Comparison of ENCODE assay signal across 19 cellular contexts in genomic region chr2:26009567-26009963, GRCh38. TPM values are rescaled to one million over a fixed set of nuclear protein-coding genes. Genes with fewer than 3 reads are reported as not detected.
DNase-seq lines count a peak whose midpoint lies in the region; ATAC-seq, FAIRE-seq and TF ChIP-seq lines count a peak whose summit lies in the region.
"Had no signal": no experiment of that assay in that cellular context is flagged by ENCODE, and none has a peak within 500 bp of the region (broad histone marks: within the 10 kb centered on the region; RNA-seq: fewer than 3 reads in every experiment).

No MANE protein-coding gene starts in this region.

- no peak overlapping the region for H3K4me2 ChIP-seq in K562 (ENCODE audit: insufficient read depth, low read length)

- TF ChIP-seq CTCF in HL-60 (IDR thresholded peaks at IDR 0.05; ENCODE audit: insufficient read depth, low read length) (no peak), K562 (IDR thresholded peaks at IDR 0.05 in 2 of 3, conservative IDR thresholded peaks at IDR 0.05 in 1 of 3; ENCODE audit: insufficient read depth in 2 of 3, low read depth in 1 of 3, low read length in 3 of 3) (no peak), left lung (IDR thresholded peaks at IDR 0.05) (no peak), thyroid gland (IDR thresholded peaks at IDR 0.05) (no peak), mucosa of descending colon (IDR thresholded peaks at IDR 0.05) (no peak)

- no peak for DNase-seq in HL-60 (ENCODE audit: low read depth in 1 of 2, low spot score in 1 of 2)
- no peak for DNase-seq in K562 (ENCODE audit: extremely low read depth in 1 of 4, low spot score in 3 of 4)
- no peak for DNase-seq in left lung
- no peak for DNase-seq in thyroid gland
- DNase-seq in mucosa of descending colon: no peak
- DNase-seq in NCI-H748 (lab: John Stamatoyannopoulos, UW; ENCODE audit: unreplicated experiment): no peak
- DNase-seq: activated B cell treated with CpG ODN at 0.5 μM for 24 hours; activated CD4-positive, alpha-beta T cell treated with anti-CD3 and anti-CD28 coated beads, Interleukin-2, amount 50 U/mL, for 48 hours; activated CD8-positive, alpha-beta memory T cell treated with anti-CD3 and anti-CD28 coated beads, Interleukin-2, amount 50 U/mL, for 4 hours; CD8-positive, alpha-beta memory T cell; central memory CD4-positive, alpha-beta T cell; naive thymus-derived CD8-positive, alpha-beta T cell; NCI-H2029 treated with DMSO at 0.1 percent for 48 hours; SHP77 treated with DMSO at 0.1 percent for 48 hours; stimulated activated naive CD8-positive, alpha-beta T cell treated with anti-CD3 and anti-CD28 coated beads, Interleukin-15, Interleukin-2, amounts not matched to agents 100 U/mL and 50 U/mL, for 24 hours had no signal

- H3K36me3 ChIP-seq in K562 (ENCODE audit: control insufficient read depth, insufficient read depth, low read length): no peaks in the 10 kb centered on the region; the same call in 2 of the 3 replicates
- H3K36me3 ChIP-seq in left lung: no peaks in the 10 kb centered on the region
- no peaks in the 10 kb centered on the region for H3K36me3 ChIP-seq in thyroid gland
- no peaks in the 10 kb centered on the region for H3K36me3 ChIP-seq in mucosa of descending colon (ENCODE audit: low read depth)
- H3K36me3 ChIP-seq: ascending aorta, right atrium auricular region, tibial artery had no signal

- no peaks in the 10 kb centered on the region for H3K9me1 ChIP-seq in K562 (ENCODE audit: control insufficient read depth, insufficient read depth, low read length)

- no peak for TF ChIP-seq POLR2A in K562 (conservative IDR thresholded peaks at IDR 0.05)
- TF ChIP-seq POLR2A in thyroid gland (IDR thresholded peaks at IDR 0.05): no peak

- peaks cover 9 to 21% of the 10 kb centered on the region in 2 experiments; a peak in 4 of 5 replicates for H3K4me1 ChIP-seq in K562 (replicated peaks in 1 of 2; ENCODE audit: control insufficient read depth in 2 of 2, insufficient read depth in 2 of 2, low read length in 2 of 2)
- peaks cover 0 to 72% of the 10 kb centered on the region in 2 donors for H3K4me1 ChIP-seq in left lung
- H3K4me1 ChIP-seq in thyroid gland: peaks cover 36% of the 10 kb centered on the region in 2 donors
- H3K4me1 ChIP-seq in mucosa of descending colon (ENCODE audit: low read depth): peaks cover 20% of the 10 kb centered on the region
- H3K4me1 ChIP-seq: tibial artery had no signal

- no peak for TF ChIP-seq EP300 in K562 (IDR thresholded peaks at IDR 0.05; ENCODE audit: low read length)

- ATAC-seq in K562: no peak
- ATAC-seq in left lung: no peak
- no peak for ATAC-seq in HG03280 (IDR thresholded peaks at IDR 0.05; ENCODE audit: unreplicated experiment)
- no peak for ATAC-seq in mucosa of descending colon
- ATAC-seq: naive thymus-derived CD8-positive, alpha-beta T cell; stimulated activated naive CD8-positive, alpha-beta T cell treated with anti-CD3 and anti-CD28 coated beads, Interleukin-15, Interleukin-2, amounts not matched to agents 100 U/mL and 50 U/mL, for 24 hours had no signal

- peak overlapping the region; percentile 75 for H3K27ac ChIP-seq in HL-60 (replicated peaks)
- H3K27ac ChIP-seq in K562 (ENCODE audit: extremely low read depth, low read depth, low read length): no peak overlapping the region
- H3K27ac ChIP-seq in left lung: peak overlapping the region; percentile 2 to 88
- peak overlapping the region in 2 of 3 donors; percentile 36 to 59 for H3K27ac ChIP-seq in thyroid gland
- H3K27ac ChIP-seq: ascending aorta, right atrium auricular region, tibial artery had no signal

- H3K9me3 ChIP-seq in K562 (replicated peaks; ENCODE audit: control insufficient read depth, insufficient read depth, low read depth, low read length) (no peaks in the 10 kb centered on the region), left lung (no peaks in the 10 kb centered on the region), thyroid gland (no peaks in the 10 kb centered on the region), mucosa of descending colon (no peaks in the 10 kb centered on the region)
- H3K9me3 ChIP-seq: ascending aorta, right atrium auricular region, tibial artery had no signal

- in situ Hi-C loops in K562 (cut with MboI): no loop called here

- no peaks in the 10 kb centered on the region for H3K27me3 ChIP-seq in HL-60 (ENCODE audit: insufficient read depth, poor library complexity, severe bottlenecking)
- no peaks in the 10 kb centered on the region for H3K27me3 ChIP-seq in K562 (ENCODE audit: control insufficient read depth in 2 of 2, insufficient read depth in 2 of 2, low read length in 2 of 2)
- H3K27me3 ChIP-seq in left lung: no peaks in the 10 kb centered on the region
- H3K27me3 ChIP-seq in thyroid gland: no peaks in the 10 kb centered on the region
- H3K27me3 ChIP-seq: ascending aorta, right atrium auricular region, tibial artery had no signal

- POLR2A ChIA-PET in K562 (lab: Yijun Ruan, JAX): no interaction called here

- intact Hi-C loops in K562 (cut with micrococcal nuclease): no loop called here
- intact Hi-C loops in left lung (cut with DNase I): no loop called here
- intact Hi-C loops in thyroid gland (cut with DNase I): no loop called here
- intact Hi-C loops in mucosa of descending colon (cut with DNase I, micrococcal nuclease): no loop called here

- no peak for TF ChIP-seq RAD21 in K562 (CRISPR knock-in tag; conservative IDR thresholded peaks at IDR 0.05 in 1 of 2, IDR thresholded peaks at IDR 0.05 in 1 of 2)

- BruUV-seq in K562 (replicated peaks; lab: Mats Ljungman, UMichigan): no TSS peak

- no peak overlapping the region for H2AFZ ChIP-seq in K562 (ENCODE audit: low read depth, low read length)

- no peaks in the 10 kb centered on the region for H4K20me1 ChIP-seq in K562 (replicated peaks; ENCODE audit: control insufficient read depth, insufficient read depth, low read length)

- CTCF ChIA-PET in K562 (lab: Yijun Ruan, JAX; ENCODE audit: low intra/inter-chr PET ratio): no interaction called here

- 24% methylated on average over 2 of the region's 2 CpGs for WGBS in K562 (ENCODE audit: insufficient coverage, low coverage, missing lambda C conversion rate)
- 83 to 87% methylated on average over 2 of the region's 2 CpGs for WGBS in thyroid gland, 2 donors

- no peaks in the 10 kb centered on the region for H3K79me2 ChIP-seq in K562 (ENCODE audit: control insufficient read depth, insufficient read depth, low read length)

- H3K4me3 ChIP-seq in HL-60 (replicated peaks; ENCODE audit: insufficient read depth, low read length) (no peak overlapping the region), K562 (no peak overlapping the region), left lung (no peak overlapping the region), thyroid gland (replicated peaks in 1 of 3) (no peak overlapping the region), mucosa of descending colon (no peak overlapping the region)
- H3K4me3 ChIP-seq: ascending aorta, right atrium auricular region, tibial artery had no signal

- no peak overlapping the region for H3K9ac ChIP-seq in K562 (ENCODE audit: insufficient read depth in 1 of 2, low read depth in 2 of 2, low read length in 2 of 2)

- FAIRE-seq in K562 (lab: Jason Lieb, UNC): no peak

RNA-seq across cellular contexts. Expression of gene RAB10, which starts 24.3 kb away (rescaled TPM):
- total RNA-seq in K562 (2011; cell fraction: chromatin; rRNA removed; ENCODE audit: low replicate concordance): 50.3 and 59.4 TPM in 2 replicates
- total RNA-seq in K562 (2011; cell fraction: nucleolus; rRNA removed): 56.7 and 62.9 TPM in 2 replicates
- 57.3 and 84.3 TPM in 2 replicates for total RNA-seq in K562 (2011; cell fraction: nucleoplasm; rRNA removed)
- total RNA-seq in K562 (2014; rRNA removed) (116 and 159 TPM in 2 replicates), K562 (2014; rRNA removed; fragmentation: Illumina TruSeq; extraction: Trizol) (149 and 158 TPM in 2 replicates), K562 (2015; rRNA removed; fragmentation: Illumina TruSeq; extraction: Trizol) (145 and 157 TPM in 2 replicates), K562 (2021) (166 and 176 TPM in 2 replicates), left lung (100 to 1,000 TPM; 114 to 175 TPM), thyroid gland (100 to 1,000 TPM in 3 of 4 donors, 10 to 100 TPM in 1; 89.5 to 140 (median 134) TPM), mucosa of descending colon (100 to 1,000 TPM; 129 to 166 (median 162) TPM)
- polyA plus RNA-seq in K562 (2011; rRNA removed) (96.0 and 147 TPM in 2 replicates), K562 (2014; fragmentation: Illumina TruSeq; extraction: Trizol) (134 and 214 TPM in 2 replicates), K562 (2014; fragmentation: Nextera tagmentation; extraction: Ambion mirVana) (10 to 100 TPM; 25.1 to 35.7 TPM), K562 (2014; rRNA removed) (148 and 197 TPM in 2 replicates)
- polyA plus RNA-seq in K562 (2011; cell fraction: cytosol; rRNA removed): 49.4 and 88.1 TPM in 2 replicates
- 23.8 and 27.1 TPM in 2 replicates for polyA plus RNA-seq in K562 (2011; cell fraction: nucleus; rRNA removed)
- polyA plus RNA-seq in K562 (2012): 104 and 127 TPM in 2 replicates
- 400 and 439 TPM in 2 replicates for polyA minus RNA-seq in K562 (2011; rRNA and poly(A)+ RNA removed)
- polyA minus RNA-seq in K562 (2011; cell fraction: cytosol; rRNA and poly(A)+ RNA removed): 74.6 and 128 TPM in 2 replicates
- polyA minus RNA-seq in K562 (2011; cell fraction: nucleus; rRNA and poly(A)+ RNA removed): 25.2 and 34.9 TPM in 2 replicates

RNA-seq across cellular contexts. Expression of gene KIF3C, which starts 27.3 kb away (rescaled TPM):
- 12.0 and 22.8 TPM in 2 replicates for total RNA-seq in K562 (2011; cell fraction: chromatin; rRNA removed; ENCODE audit: low replicate concordance)
- 10.4 and 12.0 TPM in 2 replicates for total RNA-seq in K562 (2011; cell fraction: nucleolus; rRNA removed)
- total RNA-seq in K562 (2011; cell fraction: nucleoplasm; rRNA removed): 8.7 and 9.9 TPM in 2 replicates
- total RNA-seq in K562 (2014; rRNA removed): 3.3 and 5.9 TPM in 2 replicates
- 1.9 and 2.1 TPM in 2 replicates for total RNA-seq in K562 (2014; rRNA removed; fragmentation: Illumina TruSeq; extraction: Trizol)
- 1.6 and 1.8 TPM in 2 replicates for total RNA-seq in K562 (2015; rRNA removed; fragmentation: Illumina TruSeq; extraction: Trizol)
- total RNA-seq in K562 (2021): 6.1 and 6.7 TPM in 2 replicates
- 3.1 and 3.3 TPM in 2 replicates for polyA plus RNA-seq in K562 (2011; rRNA removed)
- 3.2 and 3.9 TPM in 2 replicates for polyA plus RNA-seq in K562 (2011; cell fraction: cytosol; rRNA removed)
- polyA plus RNA-seq in K562 (2011; cell fraction: nucleus; rRNA removed): 2.2 and 3.3 TPM in 2 replicates
- polyA plus RNA-seq in K562 (2012): 4.8 and 6.5 TPM in 2 replicates
- polyA plus RNA-seq in K562 (2014; fragmentation: Illumina TruSeq; extraction: Trizol): 4.0 and 5.0 TPM in 2 replicates
- polyA plus RNA-seq in K562 (2014; fragmentation: Nextera tagmentation; extraction: Ambion mirVana): under 1 TPM; 0.69 to 0.88 TPM
- polyA plus RNA-seq in K562 (2014; rRNA removed): 3.3 and 3.4 TPM in 2 replicates
- polyA minus RNA-seq in K562 (2011; rRNA and poly(A)+ RNA removed): 3.7 and 6.1 TPM in 2 replicates
- polyA minus RNA-seq in K562 (2011; cell fraction: cytosol; rRNA and poly(A)+ RNA removed): 4.3 and 4.5 TPM in 2 replicates
- 4.4 and 7.3 TPM in 2 replicates for polyA minus RNA-seq in K562 (2011; cell fraction: nucleus; rRNA and poly(A)+ RNA removed)
- total RNA-seq in left lung: 10 to 100 TPM in 1 of 2 donors, 1 to 10 TPM in 1; 5.4 to 10.3 TPM
- total RNA-seq in thyroid gland: 10 to 100 TPM in 3 of 4 donors, 1 to 10 TPM in 1; 9.9 to 13.8 (median 11.7) TPM
- 10 to 100 TPM in 1 of 3 donors, 1 to 10 TPM in 2; 1.7 to 14.9 (median 3.3) TPM for total RNA-seq in mucosa of descending colon
